ENCODE assay signal across 20 cellular contexts in genomic region chr11:16225623-16226022, GRCh38.
"Had no signal": no experiment of that assay in that cellular context is flagged by ENCODE, and none has a peak within 500 bp of the region (broad histone marks: within the 10 kb centered on the region; RNA-seq: fewer than 3 reads in every experiment).

No MANE protein-coding gene starts in this region.

- H3K27me3 ChIP-seq: breast epithelium had no signal

- ATAC-seq: activated CD8-positive, alpha-beta memory T cell treated with anti-CD3 and anti-CD28 coated beads, Interleukin-2, amount 10 ng/mL, durations not matched to agents 7 days and 5 days; PC-3; T-helper 17 cell had no signal

- DNase-seq: activated B cell treated with CpG ODN at 0.5 μM for 24 hours; activated CD4-positive, alpha-beta T cell treated with anti-CD3 and anti-CD28 coated beads for 1 hour; activated CD4-positive, alpha-beta T cell treated with anti-CD3 and anti-CD28 coated beads, Interleukin-2, amount 10 ng/mL, durations not matched to agents 24 days and 14 days; activated CD4-positive, alpha-beta T cell treated with anti-CD3 and anti-CD28 coated beads, Interleukin-2, amount 50 U/mL, for 48 hours; activated CD8-positive, alpha-beta memory T cell treated with anti-CD3 and anti-CD28 coated beads, Interleukin-2, amount 10 ng/mL, durations not matched to agents 7 days and 5 days; activated effector memory CD4-positive, alpha-beta T cell treated with Interleukin-2 at 50 U/mL for 16 hours; activated naive CD4-positive, alpha-beta T cell; activated T-cell treated with anti-CD3 and anti-CD28 coated beads, Interleukin-2, amount 50 U/mL, for 24 hours; aorta; Karpas-422; NCI-H1048; NCI-H187 treated with DMSO at 0.1 percent for 48 hours; NCI-H2171; NCI-H2227 treated with DMSO at 0.1 percent for 48 hours; NCI-H446 treated with DMSO at 0.1 percent for 48 hours; NCI-H524 treated with DMSO at 0.1 percent for 48 hours; T-helper 17 cell; T-helper 9 cell had no signal

- H3K27ac ChIP-seq: breast epithelium had no signal

- H3K4me1 ChIP-seq: breast epithelium had no signal

- H3K36me3 ChIP-seq: breast epithelium had no signal

- H3K9me3 ChIP-seq: breast epithelium had no signal

- H3K4me3 ChIP-seq: breast epithelium had no signal
